ENCODE assay signal across 9 cellular contexts in the genomic region with DNA sequence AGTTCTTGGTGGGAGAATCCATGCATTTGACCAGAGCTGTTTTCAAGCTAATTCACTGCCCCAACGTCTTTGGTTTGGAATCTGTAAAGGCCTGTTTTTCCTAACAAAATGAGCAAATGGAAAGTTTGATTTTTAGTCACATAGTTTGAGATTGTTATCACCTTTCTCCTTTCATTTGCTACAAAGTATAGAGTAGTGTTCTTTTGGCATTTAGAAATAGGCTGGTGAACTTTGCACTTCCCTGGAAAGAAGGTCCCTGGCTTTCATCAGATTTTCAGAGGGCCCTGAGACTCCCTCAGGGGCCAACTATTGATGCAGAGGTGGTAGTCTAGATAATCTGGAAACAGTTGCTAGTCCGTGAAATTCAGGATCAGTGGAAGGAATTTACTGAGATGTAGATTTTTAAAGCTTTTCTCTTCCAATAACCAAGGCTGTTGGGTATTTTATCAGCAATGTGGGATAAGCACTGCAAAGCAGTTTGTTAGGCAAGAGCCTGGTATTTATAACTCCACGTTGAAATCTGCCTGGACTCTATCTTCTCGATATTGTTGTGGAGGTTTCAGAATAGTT. TPM values are rescaled to one million over a fixed set of nuclear protein-coding genes. Genes with fewer than 3 reads are reported as not detected.
DNase-seq lines count a peak whose midpoint lies in the region; ATAC-seq and TF ChIP-seq lines count a peak whose summit lies in the region.
"Had no signal": no experiment of that assay in that cellular context is flagged by ENCODE, and none has a peak within 500 bp of the region (broad histone marks: within the 10 kb centered on the region; RNA-seq: fewer than 3 reads in every experiment).

No MANE protein-coding gene starts in this region.

- H3K23ac ChIP-seq in neuronal stem cell (ENCODE audit: low read depth, low read length, poor library complexity) = no peak overlapping the region

- H2AFZ ChIP-seq in neuronal stem cell (ENCODE audit: low read length) = no peak overlapping the region

- no peaks in the 10 kb centered on the region for H3K79me1 ChIP-seq in neuronal stem cell (ENCODE audit: low read depth, low read length)

- H2BK15ac ChIP-seq in neuronal stem cell (ENCODE audit: low read length) = no peak overlapping the region

- no peak overlapping the region for H3K4ac ChIP-seq in neuronal stem cell (ENCODE audit: low read length)

- H3K18ac ChIP-seq in neuronal stem cell (ENCODE audit: low read length) = no peak overlapping the region

- peaks cover 12% of the 10 kb centered on the region for H3K4me1 ChIP-seq in testis
- H3K4me1 ChIP-seq in neuronal stem cell (ENCODE audit: control insufficient read depth in 2 of 2, insufficient read depth in 1 of 2, low read depth in 1 of 2, low read length in 2 of 2) = peaks cover 4% of the 10 kb centered on the region in 2 donors
- peaks cover 0 to 4% of the 10 kb centered on the region in 2 donors for H3K4me1 ChIP-seq in aorta (ENCODE audit: control insufficient read depth in 1 of 2, insufficient read depth in 2 of 2, low read length in 2 of 2)

- no peaks in the 10 kb centered on the region for H3K9me3 Mint-ChIP-seq in activated T-cell treated with anti-CD3 and anti-CD28 coated beads, Interleukin-2, amount 50 U/mL, for 72 hours
- H3K9me3 Mint-ChIP-seq in activated naive CD8-positive, alpha-beta T cell (ENCODE audit: low read depth) = no peaks in the 10 kb centered on the region
- no peaks in the 10 kb centered on the region for H3K9me3 Mint-ChIP-seq in immature natural killer cell

- no peaks in the 10 kb centered on the region for H3K27me3 ChIP-seq in testis
- no peaks in the 10 kb centered on the region for H3K27me3 ChIP-seq in neuronal stem cell (ENCODE audit: control insufficient read depth in 3 of 3, insufficient read depth in 3 of 3, low read depth in 1 of 3, low read length in 3 of 3)
- no peaks in the 10 kb centered on the region for H3K27me3 ChIP-seq in aorta (ENCODE audit: control insufficient read depth in 1 of 2, insufficient read depth in 2 of 2, low read length in 1 of 2)

- TF ChIP-seq POLR2A in testis (IDR thresholded peaks at IDR 0.05) = no peak

- no peak overlapping the region for H2BK5ac ChIP-seq in neuronal stem cell (ENCODE audit: low read length)

- no peak overlapping the region for H4K91ac ChIP-seq in neuronal stem cell (ENCODE audit: low read depth, low read length, poor library complexity)

- H2AK5ac ChIP-seq in neuronal stem cell (ENCODE audit: low read depth, low read length) = no peak overlapping the region

- peak overlapping the region; percentile 99 for H3K27ac Mint-ChIP-seq in activated T-cell treated with anti-CD3 and anti-CD28 coated beads, Interleukin-2, amount 50 U/mL, for 72 hours
- peak overlapping the region; percentile 86 for H3K27ac Mint-ChIP-seq in activated naive CD8-positive, alpha-beta T cell
- H3K27ac Mint-ChIP-seq in immature natural killer cell = peak overlapping the region; percentile 60 to 97 (median 71)

- H3K4me1 Mint-ChIP-seq in activated T-cell treated with anti-CD3 and anti-CD28 coated beads, Interleukin-2, amount 50 U/mL, for 72 hours (ENCODE audit: low read depth) = peaks cover 59% of the 10 kb centered on the region
- H3K4me1 Mint-ChIP-seq in activated naive CD8-positive, alpha-beta T cell (ENCODE audit: low read depth) = peaks cover 55% of the 10 kb centered on the region
- H3K4me1 Mint-ChIP-seq in immature natural killer cell = peaks cover 39 to 65% of the 10 kb centered on the region in 2 donors

- no peak overlapping the region for H3K9ac ChIP-seq in neuronal stem cell (ENCODE audit: low read depth, low read length, poor library complexity)

- H3K9me3 ChIP-seq in testis (no peaks in the 10 kb centered on the region), neuronal stem cell (replicated peaks in 1 of 2; ENCODE audit: control insufficient read depth in 2 of 2, insufficient read depth in 1 of 2, low read depth in 1 of 2, low read length in 2 of 2) (no peaks in the 10 kb centered on the region), aorta (ENCODE audit: control insufficient read depth, low read length) (no peaks in the 10 kb centered on the region)

- H3K36me3 ChIP-seq in testis (ENCODE audit: low read depth, missing control alignments) (no peaks in the 10 kb centered on the region), neuronal stem cell (replicated peaks in 1 of 2; ENCODE audit: control insufficient read depth in 2 of 2, insufficient read depth in 2 of 2, low read length in 2 of 2) (no peaks in the 10 kb centered on the region), aorta (ENCODE audit: control insufficient read depth in 1 of 2, insufficient read depth in 2 of 2, low read length in 1 of 2) (no peaks in the 10 kb centered on the region)
- H3K36me3 ChIP-seq: WERI-Rb-1 had no signal

- peaks cover 7 to 9% of the 10 kb centered on the region in 2 donors for H3K36me3 Mint-ChIP-seq in activated T-cell treated with anti-CD3 and anti-CD28 coated beads, Interleukin-2, amount 50 U/mL, for 72 hours (ENCODE audit: insufficient read depth in 2 of 2)
- H3K36me3 Mint-ChIP-seq in activated naive CD8-positive, alpha-beta T cell = no peaks in the 10 kb centered on the region
- no peaks in the 10 kb centered on the region for H3K36me3 Mint-ChIP-seq in immature natural killer cell

- no peak for TF ChIP-seq CTCF in testis (IDR thresholded peaks at IDR 0.05)

- no peak for DNase-seq in activated T-cell treated with anti-CD3 and anti-CD28 coated beads, Interleukin-2, amount 50 U/mL, for 72 hours
- DNase-seq in activated T-cell treated with anti-CD3 and anti-CD28 coated beads for 4 hours (no peak), immature natural killer cell (no peak), testis (no peak), neuronal stem cell (ENCODE audit: low spot score) (no peak), aorta (no peak)
- DNase-seq: WERI-Rb-1 had no signal

- no peak overlapping the region for H2BK12ac ChIP-seq in neuronal stem cell (ENCODE audit: low read length)

- H3K4me3 Mint-ChIP-seq in activated T-cell treated with anti-CD3 and anti-CD28 coated beads, Interleukin-2, amount 50 U/mL, for 72 hours = peak overlapping the region; percentile 96 to 98
- H3K4me3 Mint-ChIP-seq in activated naive CD8-positive, alpha-beta T cell = peak overlapping the region; percentile 96
- H3K4me3 Mint-ChIP-seq in immature natural killer cell = peak overlapping the region; percentile 33 to 90 (median 58)

- no peaks in the 10 kb centered on the region for H3K27me3 Mint-ChIP-seq in activated T-cell treated with anti-CD3 and anti-CD28 coated beads, Interleukin-2, amount 50 U/mL, for 72 hours (ENCODE audit: low read depth)
- no peaks in the 10 kb centered on the region for H3K27me3 Mint-ChIP-seq in activated naive CD8-positive, alpha-beta T cell
- peaks cover 2 to 8% (median 6%) of the 10 kb centered on the region in 3 donors for H3K27me3 Mint-ChIP-seq in immature natural killer cell (ENCODE audit: low read depth in 3 of 3)

- intact Hi-C loops in testis (cut with DNase I; ENCODE audit: low total_unique reads) (no loop called here), aorta (cut with DNase I) (loop anchor here in 1 of 2 donors (5.0 kb wide), 1 partner anchor 59 kb away; no protein-coding TSS in a partner anchor)

- H2BK120ac ChIP-seq in neuronal stem cell (ENCODE audit: low read depth, low read length) = no peak overlapping the region

- H4K8ac ChIP-seq in neuronal stem cell (ENCODE audit: low read depth, low read length) = no peak overlapping the region

- H3K4me3 ChIP-seq in testis = no peak overlapping the region
- H3K4me3 ChIP-seq in neuronal stem cell (ENCODE audit: low read length in 2 of 2) = peak overlapping the region in 1 of 2 donors; percentile 76
- H3K4me3 ChIP-seq in aorta (ENCODE audit: low read length in 2 of 2) = no peak overlapping the region

- no peak for ATAC-seq in activated T-cell treated with anti-CD3 and anti-CD28 coated beads, Interleukin-2, amount 50 U/mL, for 72 hours (replicated peaks in 1 of 2)
- no peak for ATAC-seq in HG03175 (IDR thresholded peaks at IDR 0.05; ENCODE audit: unreplicated experiment)
- no peak for ATAC-seq in aorta (ENCODE audit: low FRiP score)

- H3K14ac ChIP-seq in neuronal stem cell (ENCODE audit: low read length) = no peak overlapping the region

- H3K4me2 ChIP-seq in neuronal stem cell (ENCODE audit: insufficient read depth, low read length, poor library complexity, severe bottlenecking) = no peak overlapping the region

- WGBS in testis, 2 donors = 21 to 30% methylated on average over 4 of the region's 4 CpGs
- WGBS in neuronal stem cell (ENCODE audit: extremely low coverage in 2 of 2, insufficient read length in 2 of 2, insufficient replicate concordance in 1 of 2), 2 donors = no CpG with 5 or more reads among the region's 4 CpGs
- WGBS in aorta, 2 donors = 8 to 18% methylated on average over 4 of the region's 4 CpGs

- H3K27ac ChIP-seq in testis (peak overlapping the region; percentile 92 to 93), neuronal stem cell (replicated peaks; ENCODE audit: low read length) (no peak overlapping the region), aorta (ENCODE audit: low read depth in 1 of 2, low read length in 2 of 2) (no peak overlapping the region)

RNA-seq across cellular contexts. Expression of a gene that starts 1.7 kb away (rescaled TPM):
- 10 to 100 TPM; 23.3 to 23.6 TPM for total RNA-seq in activated T-cell treated with anti-CD3 and anti-CD28 coated beads, Interleukin-2, amount 50 U/mL, for 72 hours
- polyA plus RNA-seq in immature natural killer cell (10 to 100 TPM in 1 of 3 donors, 1 to 10 TPM in 2; 4.3 to 11.9 (median 5.7) TPM), testis (ENCODE audit: insufficient read depth, low read depth, low replicate concordance) (47.8 TPM), aorta (1 to 10 TPM; 5.8 to 9.6 TPM)
- total RNA-seq in testis (10 to 100 TPM; 52.6 to 57.0 TPM), aorta (10 to 100 TPM; 29.0 to 30.2 TPM)
- polyA plus RNA-seq in neuronal stem cell (2013, experiment 1 of 2) = 4.5 TPM
- polyA plus RNA-seq in neuronal stem cell (2013, experiment 2 of 2) = 4.9 TPM

Comparison
In these comparisons a context has a peak if more than half of its experiments do, and no peak if none do; other contexts are left out.
1. H3K27ac ChIP-seq: peak in testis (2 of 2); none in neuronal stem cell (single experiment) and aorta (0 of 2).
2. Peak in every context shown above with its lines, with median percentiles within 50 percentile points of each other: H3K27ac Mint-ChIP-seq and H3K4me3 Mint-ChIP-seq.